In the genomic region with DNA sequence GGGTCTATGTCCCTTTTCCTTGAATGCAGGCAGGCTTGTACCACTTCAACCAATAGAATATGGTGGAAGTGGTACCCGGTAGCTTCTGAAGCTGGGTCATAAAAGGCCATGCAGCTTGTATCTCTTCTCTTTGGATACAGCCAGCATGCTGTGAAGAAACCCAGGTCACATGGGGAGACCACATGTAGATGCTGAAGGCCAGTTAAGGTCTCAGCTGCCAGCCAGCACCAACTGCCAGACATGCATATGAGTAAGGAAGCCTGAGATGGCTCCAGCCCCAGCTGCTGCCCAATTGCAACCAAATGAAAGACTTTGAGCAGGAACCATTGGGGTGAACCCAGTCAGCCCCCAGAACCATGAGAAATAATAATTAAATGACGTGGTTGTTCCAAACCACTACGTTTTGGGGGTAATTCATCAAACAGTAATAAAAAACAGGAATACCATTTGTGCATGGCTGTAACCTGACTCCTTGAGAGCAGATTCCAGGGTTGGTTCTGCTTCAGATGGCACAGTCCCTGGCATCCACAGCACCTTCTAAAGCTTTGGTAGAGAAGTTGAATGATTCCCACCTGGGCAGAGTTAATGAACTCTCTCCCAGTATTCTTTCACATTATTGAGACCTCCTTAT, we compare ENCODE assay signal across 2 cellular contexts.
TF ChIP-seq lines count a peak whose summit lies in the region.

No MANE protein-coding gene starts in this region.

TF ChIP-seq in Ishikawa, 13 proteins besides CTCF, POLR2A, EP300 and RAD21:
- peak; percentile 87 for TF ChIP-seq TCF12 (IDR thresholded peaks at IDR 0.05; ENCODE audit: low read depth)
- peak; percentile 28; the same call in 1 of the 2 replicates for TF ChIP-seq CREB1 (IDR thresholded peaks at IDR 0.05; ENCODE audit: low read depth)
- TF ChIP-seq, protein P1, sequence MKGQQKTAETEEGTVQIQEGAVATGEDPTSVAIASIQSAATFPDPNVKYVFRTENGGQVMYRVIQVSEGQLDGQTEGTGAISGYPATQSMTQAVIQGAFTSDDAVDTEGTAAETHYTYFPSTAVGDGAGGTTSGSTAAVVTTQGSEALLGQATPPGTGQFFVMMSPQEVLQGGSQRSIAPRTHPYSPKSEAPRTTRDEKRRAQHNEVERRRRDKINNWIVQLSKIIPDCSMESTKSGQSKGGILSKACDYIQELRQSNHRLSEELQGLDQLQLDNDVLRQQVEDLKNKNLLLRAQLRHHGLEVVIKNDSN (IDR thresholded peaks at IDR 0.05) = peak; percentile 82
- no peak; the same call in 1 of the 2 replicates for TF ChIP-seq YY1 (IDR thresholded peaks at IDR 0.05; ENCODE audit: low read depth)
- TF ChIP-seq, protein P2, sequence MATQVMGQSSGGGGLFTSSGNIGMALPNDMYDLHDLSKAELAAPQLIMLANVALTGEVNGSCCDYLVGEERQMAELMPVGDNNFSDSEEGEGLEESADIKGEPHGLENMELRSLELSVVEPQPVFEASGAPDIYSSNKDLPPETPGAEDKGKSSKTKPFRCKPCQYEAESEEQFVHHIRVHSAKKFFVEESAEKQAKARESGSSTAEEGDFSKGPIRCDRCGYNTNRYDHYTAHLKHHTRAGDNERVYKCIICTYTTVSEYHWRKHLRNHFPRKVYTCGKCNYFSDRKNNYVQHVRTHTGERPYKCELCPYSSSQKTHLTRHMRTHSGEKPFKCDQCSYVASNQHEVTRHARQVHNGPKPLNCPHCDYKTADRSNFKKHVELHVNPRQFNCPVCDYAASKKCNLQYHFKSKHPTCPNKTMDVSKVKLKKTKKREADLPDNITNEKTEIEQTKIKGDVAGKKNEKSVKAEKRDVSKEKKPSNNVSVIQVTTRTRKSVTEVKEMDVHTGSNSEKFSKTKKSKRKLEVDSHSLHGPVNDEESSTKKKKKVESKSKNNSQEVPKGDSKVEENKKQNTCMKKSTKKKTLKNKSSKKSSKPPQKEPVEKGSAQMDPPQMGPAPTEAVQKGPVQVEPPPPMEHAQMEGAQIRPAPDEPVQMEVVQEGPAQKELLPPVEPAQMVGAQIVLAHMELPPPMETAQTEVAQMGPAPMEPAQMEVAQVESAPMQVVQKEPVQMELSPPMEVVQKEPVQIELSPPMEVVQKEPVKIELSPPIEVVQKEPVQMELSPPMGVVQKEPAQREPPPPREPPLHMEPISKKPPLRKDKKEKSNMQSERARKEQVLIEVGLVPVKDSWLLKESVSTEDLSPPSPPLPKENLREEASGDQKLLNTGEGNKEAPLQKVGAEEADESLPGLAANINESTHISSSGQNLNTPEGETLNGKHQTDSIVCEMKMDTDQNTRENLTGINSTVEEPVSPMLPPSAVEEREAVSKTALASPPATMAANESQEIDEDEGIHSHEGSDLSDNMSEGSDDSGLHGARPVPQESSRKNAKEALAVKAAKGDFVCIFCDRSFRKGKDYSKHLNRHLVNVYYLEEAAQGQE (IDR thresholded peaks at IDR 0.05; ENCODE audit: low read depth) = no peak
- TF ChIP-seq FOXM1 (IDR thresholded peaks at IDR 0.05; ENCODE audit: borderline replicate concordance, low read depth) = peak; percentile 81
- TF ChIP-seq, protein P3, sequence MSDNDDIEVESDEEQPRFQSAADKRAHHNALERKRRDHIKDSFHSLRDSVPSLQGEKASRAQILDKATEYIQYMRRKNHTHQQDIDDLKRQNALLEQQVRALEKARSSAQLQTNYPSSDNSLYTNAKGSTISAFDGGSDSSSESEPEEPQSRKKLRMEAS (IDR thresholded peaks at IDR 0.05) = peak; percentile 66
- TF ChIP-seq EGR1 (IDR thresholded peaks at IDR 0.05) = no peak
- TF ChIP-seq NFIC (IDR thresholded peaks at IDR 0.05) = peak; percentile 72
- no peak for TF ChIP-seq CEBPB (IDR thresholded peaks at IDR 0.05)
- no peak for TF ChIP-seq TAF1 (IDR thresholded peaks at IDR 0.05; ENCODE audit: low read depth)
- TF ChIP-seq ZBTB7A (IDR thresholded peaks at IDR 0.05; ENCODE audit: low read depth) = no peak
- TF ChIP-seq TEAD4 (IDR thresholded peaks at IDR 0.05) = peak; percentile 92

TF ChIP-seq in HepG2, 621 proteins besides CTCF, POLR2A, EP300 and RAD21:
- TF ChIP-seq SPEN (CRISPR knock-in tag; IDR thresholded peaks at IDR 0.05; ENCODE audit: low read depth) = no peak
- TF ChIP-seq ZNF543 (CRISPR knock-in tag; IDR thresholded peaks at IDR 0.05) = no peak
- TF ChIP-seq SMAD9 (CRISPR knock-in tag; IDR thresholded peaks at IDR 0.05) = no peak
- TF ChIP-seq, protein P4, sequence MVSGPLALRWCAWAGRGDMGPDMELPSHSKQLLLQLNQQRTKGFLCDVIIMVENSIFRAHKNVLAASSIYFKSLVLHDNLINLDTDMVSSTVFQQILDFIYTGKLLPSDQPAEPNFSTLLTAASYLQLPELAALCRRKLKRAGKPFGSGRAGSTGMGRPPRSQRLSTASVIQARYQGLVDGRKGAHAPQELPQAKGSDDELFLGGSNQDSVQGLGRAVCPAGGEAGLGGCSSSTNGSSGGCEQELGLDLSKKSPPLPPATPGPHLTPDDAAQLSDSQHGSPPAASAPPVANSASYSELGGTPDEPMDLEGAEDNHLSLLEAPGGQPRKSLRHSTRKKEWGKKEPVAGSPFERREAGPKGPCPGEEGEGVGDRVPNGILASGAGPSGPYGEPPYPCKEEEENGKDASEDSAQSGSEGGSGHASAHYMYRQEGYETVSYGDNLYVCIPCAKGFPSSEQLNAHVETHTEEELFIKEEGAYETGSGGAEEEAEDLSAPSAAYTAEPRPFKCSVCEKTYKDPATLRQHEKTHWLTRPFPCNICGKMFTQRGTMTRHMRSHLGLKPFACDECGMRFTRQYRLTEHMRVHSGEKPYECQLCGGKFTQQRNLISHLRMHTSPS (CRISPR knock-in tag; IDR thresholded peaks at IDR 0.05; ENCODE audit: low read depth) = no peak
- TF ChIP-seq, protein P5, sequence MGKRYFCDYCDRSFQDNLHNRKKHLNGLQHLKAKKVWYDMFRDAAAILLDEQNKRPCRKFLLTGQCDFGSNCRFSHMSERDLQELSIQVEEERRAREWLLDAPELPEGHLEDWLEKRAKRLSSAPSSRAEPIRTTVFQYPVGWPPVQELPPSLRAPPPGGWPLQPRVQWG (CRISPR knock-in tag; IDR thresholded peaks at IDR 0.05; ENCODE audit: borderline replicate concordance, low read depth) = no peak
- TF ChIP-seq, protein P6, sequence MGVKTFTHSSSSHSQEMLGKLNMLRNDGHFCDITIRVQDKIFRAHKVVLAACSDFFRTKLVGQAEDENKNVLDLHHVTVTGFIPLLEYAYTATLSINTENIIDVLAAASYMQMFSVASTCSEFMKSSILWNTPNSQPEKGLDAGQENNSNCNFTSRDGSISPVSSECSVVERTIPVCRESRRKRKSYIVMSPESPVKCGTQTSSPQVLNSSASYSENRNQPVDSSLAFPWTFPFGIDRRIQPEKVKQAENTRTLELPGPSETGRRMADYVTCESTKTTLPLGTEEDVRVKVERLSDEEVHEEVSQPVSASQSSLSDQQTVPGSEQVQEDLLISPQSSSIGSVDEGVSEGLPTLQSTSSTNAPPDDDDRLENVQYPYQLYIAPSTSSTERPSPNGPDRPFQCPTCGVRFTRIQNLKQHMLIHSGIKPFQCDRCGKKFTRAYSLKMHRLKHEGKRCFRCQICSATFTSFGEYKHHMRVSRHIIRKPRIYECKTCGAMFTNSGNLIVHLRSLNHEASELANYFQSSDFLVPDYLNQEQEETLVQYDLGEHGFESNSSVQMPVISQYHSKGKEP (CRISPR knock-in tag; IDR thresholded peaks at IDR 0.05) = no peak
- no peak for TF ChIP-seq ZFP36L2 (CRISPR knock-in tag; IDR thresholded peaks at IDR 0.05)
- no peak for TF ChIP-seq SMARCE1 (IDR thresholded peaks at IDR 0.05; ENCODE audit: borderline replicate concordance)
- no peak for TF ChIP-seq YEATS2 (CRISPR knock-in tag; IDR thresholded peaks at IDR 0.05; ENCODE audit: borderline replicate concordance)
- no peak for TF ChIP-seq SYNCRIP (IDR thresholded peaks at IDR 0.05; ENCODE audit: insufficient read depth, low read depth, low read length)
- TF ChIP-seq TBL1XR1 (IDR thresholded peaks at IDR 0.05; ENCODE audit: borderline replicate concordance, low read length, partially characterized antibody) = no peak
- TF ChIP-seq CCDC6 (CRISPR knock-in tag; IDR thresholded peaks at IDR 0.05) = no peak
- no peak for TF ChIP-seq JDP2 (CRISPR knock-in tag; IDR thresholded peaks at IDR 0.05; ENCODE audit: borderline replicate concordance)
- no peak for TF ChIP-seq ZNF260 (CRISPR knock-in tag; IDR thresholded peaks at IDR 0.05; ENCODE audit: borderline replicate concordance, low read depth)
- TF ChIP-seq, protein P7, sequence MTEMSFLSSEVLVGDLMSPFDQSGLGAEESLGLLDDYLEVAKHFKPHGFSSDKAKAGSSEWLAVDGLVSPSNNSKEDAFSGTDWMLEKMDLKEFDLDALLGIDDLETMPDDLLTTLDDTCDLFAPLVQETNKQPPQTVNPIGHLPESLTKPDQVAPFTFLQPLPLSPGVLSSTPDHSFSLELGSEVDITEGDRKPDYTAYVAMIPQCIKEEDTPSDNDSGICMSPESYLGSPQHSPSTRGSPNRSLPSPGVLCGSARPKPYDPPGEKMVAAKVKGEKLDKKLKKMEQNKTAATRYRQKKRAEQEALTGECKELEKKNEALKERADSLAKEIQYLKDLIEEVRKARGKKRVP (CRISPR knock-in tag; IDR thresholded peaks at IDR 0.05) = no peak
- no peak for TF ChIP-seq RFXANK (CRISPR knock-in tag; IDR thresholded peaks at IDR 0.05)
